Comparison of ENCODE assay signal across 7 cellular contexts in genomic region chr7:66395128-66395571, GRCh38.
DNase-seq lines count a peak whose midpoint lies in the region; TF ChIP-seq lines count a peak whose summit lies in the region.
"Not testable (repeated sequence)": the region's sequence is repeated elsewhere in the genome, so short reads cannot be mapped to it uniquely, and the experiment has no call there.

No MANE protein-coding gene starts in this region.

- in situ Hi-C loops in astrocyte of the spinal cord (cut with HindIII; ENCODE audit: low sequenced_read_pairs), result not testable (repeated sequence)

- H2AFZ ChIP-seq in osteoblast (ENCODE audit: low read length), result not testable (repeated sequence)

- not testable (repeated sequence) for H3K36me3 ChIP-seq in osteoblast (ENCODE audit: insufficient read depth, low read length)

- not testable (repeated sequence) for H4K20me1 ChIP-seq in osteoblast (ENCODE audit: insufficient read depth, low read length)

- H3K27ac ChIP-seq in osteoblast (ENCODE audit: low read depth, low read length), result peak overlapping the region; percentile 33

- H3K4me1 ChIP-seq in osteoblast (ENCODE audit: insufficient read depth, low read length), result peaks cover 17% of the 10 kb centered on the region

- not testable (repeated sequence) for H3K4me3 ChIP-seq in astrocyte of the spinal cord (ENCODE audit: low read depth, low read length); epithelial cell of esophagus (ENCODE audit: low read length); fibroblast of villous mesenchyme (ENCODE audit: low read depth, low read length); osteoblast (ENCODE audit: insufficient read depth, low read length)

- peak; percentile 10 for DNase-seq in DMS53 treated with DMSO at 0.1 percent for 48 hours (lab: John Stamatoyannopoulos, UW; ENCODE audit: unreplicated experiment)
- peak; percentile 60 for DNase-seq in HS-5 (ENCODE audit: low read depth)
- peak; percentile 51 for DNase-seq in RPMI7951 (ENCODE audit: low read depth)
- DNase-seq in astrocyte of the spinal cord (ENCODE audit: low read depth, low spot score), result peak; percentile 57
- DNase-seq in epithelial cell of esophagus (ENCODE audit: low read depth), result peak; percentile 72
- peak; percentile 66 for DNase-seq in fibroblast of villous mesenchyme (ENCODE audit: low read depth)
- peak; percentile 73 for DNase-seq in osteoblast (ENCODE audit: insufficient read length, low spot score, missing footprints)

- not testable (repeated sequence) for H3K79me2 ChIP-seq in osteoblast (ENCODE audit: insufficient read depth, low read length)

- H3K9me3 ChIP-seq in osteoblast (ENCODE audit: low read depth, low read length), result not testable (repeated sequence)

- not testable (repeated sequence) for H3K27me3 ChIP-seq in osteoblast (ENCODE audit: insufficient read depth, low read length)

- not testable (repeated sequence) for TF ChIP-seq CTCF in astrocyte of the spinal cord (IDR thresholded peaks at IDR 0.05; ENCODE audit: low read depth, low read length); epithelial cell of esophagus (IDR thresholded peaks at IDR 0.05; ENCODE audit: insufficient read depth, low read depth, low read length, missing control alignments); fibroblast of villous mesenchyme (IDR thresholded peaks at IDR 0.05; ENCODE audit: insufficient read depth, low read depth, low read length); osteoblast (IDR thresholded peaks at IDR 0.05; ENCODE audit: extremely low read depth, low read depth, low read length)

- not testable (repeated sequence) for H3K4me2 ChIP-seq in osteoblast (ENCODE audit: insufficient read depth, low read length)

Comparison
In these comparisons a context has a peak if more than half of its experiments do, and no peak if none do; other contexts are left out.
1. DNase-seq: peak in every context shown above with its lines; median percentile 73 in osteoblast; 72 in epithelial cell of esophagus; 66 in fibroblast of villous mesenchyme; 60 in HS-5; 57 in astrocyte of the spinal cord; 51 in RPMI7951; 10 in DMS53 treated with DMSO at 0.1 percent for 48 hours.